Comparison of ENCODE assay signal across 26 cellular contexts in the genomic region with DNA sequence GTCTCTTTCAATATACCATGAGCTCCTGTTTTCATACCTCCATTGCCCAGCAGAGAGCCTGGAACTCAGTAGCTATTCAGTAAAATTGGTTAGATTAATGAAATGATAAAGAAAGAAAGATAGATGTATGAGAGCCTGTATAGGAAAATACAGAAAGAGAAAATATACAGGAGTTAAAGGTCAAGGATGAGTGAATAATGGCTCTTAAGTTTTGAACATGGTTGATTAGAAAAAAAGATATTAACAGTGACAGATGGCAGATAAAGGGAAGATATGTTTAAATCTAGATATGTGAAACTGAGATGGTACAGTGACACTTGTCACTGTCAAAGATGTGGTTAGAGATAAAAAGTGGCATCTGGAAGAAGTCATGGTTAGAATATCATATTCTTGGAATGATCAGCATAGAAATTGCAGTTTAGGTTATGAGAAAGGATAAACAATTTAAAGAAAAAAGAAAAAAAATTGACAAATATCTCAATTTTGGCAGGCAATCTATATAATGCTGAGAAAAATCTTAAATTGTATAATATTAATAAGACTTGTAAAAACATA.
A peak's percentile ranks its signal among the peaks of the same experiment; 100 is the strongest.
DNase-seq lines count a peak whose midpoint lies in the region; ATAC-seq, FAIRE-seq and TF ChIP-seq lines count a peak whose summit lies in the region.
"Had no signal": no experiment of that assay in that cellular context is flagged by ENCODE, and none has a peak within 500 bp of the region (broad histone marks: within the 10 kb centered on the region; RNA-seq: fewer than 3 reads in every experiment).

No MANE protein-coding gene starts in this region.

- peak overlapping the region; percentile 2 for H3K27ac Mint-ChIP-seq in central memory CD8-positive, alpha-beta T cell (ENCODE audit: low read depth)
- no peak overlapping the region for H3K27ac Mint-ChIP-seq in activated naive CD4-positive, alpha-beta T cell treated with anti-CD3 and anti-CD28 coated beads, Interleukin-2, amount 10 ng/mL, durations not matched to agents 7 days and 5 days
- H3K27ac Mint-ChIP-seq: CD14-positive monocyte; CD4-positive, alpha-beta memory T cell; CD4-positive, CD25-positive, alpha-beta regulatory T cell; CD8-positive, alpha-beta memory T cell had no signal

- H2AFZ ChIP-seq in DND-41 (ENCODE audit: low read depth, low read length) = no peak overlapping the region

- peaks cover 1% of the 10 kb centered on the region for H3K9me3 Mint-ChIP-seq in central memory CD8-positive, alpha-beta T cell
- H3K9me3 Mint-ChIP-seq in activated naive CD4-positive, alpha-beta T cell treated with anti-CD3 and anti-CD28 coated beads, Interleukin-2, amount 10 ng/mL, durations not matched to agents 7 days and 5 days = peaks cover 5% of the 10 kb centered on the region

- no peak overlapping the region for H3K4me2 ChIP-seq in DND-41 (ENCODE audit: insufficient read depth, low read length)
- H3K4me2 ChIP-seq: BLaER1 had no signal

- H4K20me1 ChIP-seq in DND-41 (ENCODE audit: insufficient read depth, low read length) = no peaks in the 10 kb centered on the region
- H4K20me1 ChIP-seq: BLaER1 had no signal

- FAIRE-seq in GM19239 (lab: Jason Lieb, UNC) = peak; percentile 35
- FAIRE-seq: A204.1, G401.6, GM12891 had no signal

- no peak overlapping the region for H3K4me3 ChIP-seq in DND-41 (ENCODE audit: low read depth in 1 of 2, low read length in 2 of 2)
- H3K4me3 ChIP-seq: BLaER1 had no signal

- no peak overlapping the region for H3K27ac ChIP-seq in DND-41 (ENCODE audit: low read length)
- H3K27ac ChIP-seq: BLaER1 had no signal

- peaks cover 2% of the 10 kb centered on the region for H3K36me3 Mint-ChIP-seq in central memory CD8-positive, alpha-beta T cell (ENCODE audit: insufficient read depth)
- peaks cover 10% of the 10 kb centered on the region for H3K36me3 Mint-ChIP-seq in activated naive CD4-positive, alpha-beta T cell treated with anti-CD3 and anti-CD28 coated beads, Interleukin-2, amount 10 ng/mL, durations not matched to agents 7 days and 5 days

- ATAC-seq in DND-41 (ENCODE audit: insufficient read depth, low read depth) = peak; percentile 52; the same call in 2 of the 3 replicates
- ATAC-seq in central memory CD8-positive, alpha-beta T cell (replicated peaks; ENCODE audit: extremely low read depth, poor library complexity, severe bottlenecking) = no peak
- ATAC-seq in HG02981 (IDR thresholded peaks at IDR 0.05; ENCODE audit: unreplicated experiment) = no peak
- no peak for ATAC-seq in GM21825 (IDR thresholded peaks at IDR 0.05; ENCODE audit: unreplicated experiment)
- no peak for ATAC-seq in omental fat pad (ENCODE audit: low FRiP score)

- H3K4me1 Mint-ChIP-seq in central memory CD8-positive, alpha-beta T cell = peaks cover 5% of the 10 kb centered on the region
- H3K4me1 Mint-ChIP-seq in activated naive CD4-positive, alpha-beta T cell treated with anti-CD3 and anti-CD28 coated beads, Interleukin-2, amount 10 ng/mL, durations not matched to agents 7 days and 5 days = peaks cover 2% of the 10 kb centered on the region
- H3K4me1 Mint-ChIP-seq: CD14-positive monocyte; CD4-positive, alpha-beta memory T cell; CD8-positive, alpha-beta memory T cell had no signal

- DNase-seq in DND-41 (no peak), GM19239 (ENCODE audit: insufficient read length, low spot score) (no peak), NCI-H2171 treated with DMSO at 0.1 percent for 48 hours (lab: John Stamatoyannopoulos, UW) (peak; percentile 28), omental fat pad (ENCODE audit: low spot score) (no peak)
- DNase-seq in central memory CD8-positive, alpha-beta T cell (ENCODE audit: low spot score in 2 of 2) = no peak
- no peak for DNase-seq in activated naive CD4-positive, alpha-beta T cell treated with anti-CD3 and anti-CD28 coated beads, Interleukin-2, amount 10 ng/mL, durations not matched to agents 7 days and 5 days
- DNase-seq: 8988T; ACHN; BE2C; C1 segment of cervical spinal cord; CD4-positive, alpha-beta memory T cell; CD4-positive, CD25-positive, alpha-beta regulatory T cell; CD8-positive, alpha-beta memory T cell; COR-L47; DMS 273 treated with DMSO at 0.1 percent for 48 hours; DMS153; DMS53; DMS79; GF-D8 had no signal

- no peak overlapping the region for H3K4me3 Mint-ChIP-seq in central memory CD8-positive, alpha-beta T cell
- no peak overlapping the region for H3K4me3 Mint-ChIP-seq in activated naive CD4-positive, alpha-beta T cell treated with anti-CD3 and anti-CD28 coated beads, Interleukin-2, amount 10 ng/mL, durations not matched to agents 7 days and 5 days
- H3K4me3 Mint-ChIP-seq: CD14-positive monocyte; CD4-positive, alpha-beta memory T cell; CD4-positive, CD25-positive, alpha-beta regulatory T cell; CD8-positive, alpha-beta memory T cell had no signal

- CTCF ChIA-PET in activated naive CD4-positive, alpha-beta T cell treated with anti-CD3 and anti-CD28 coated beads, Interleukin-2, amount 10 ng/mL, durations not matched to agents 7 days and 5 days (lab: Charles Lee) = no interaction called here

- peaks cover 7% of the 10 kb centered on the region for H3K9me3 ChIP-seq in DND-41 (ENCODE audit: insufficient read depth, low read length, severe bottlenecking)
- H3K9me3 ChIP-seq: BE2C had no signal

- H3K36me3 ChIP-seq in DND-41 (ENCODE audit: insufficient read depth, low read length) = peaks cover 12% of the 10 kb centered on the region
- H3K36me3 ChIP-seq: BE2C had no signal

- H3K27me3 ChIP-seq in DND-41 (ENCODE audit: insufficient read depth, low read length, poor library complexity) = no peaks in the 10 kb centered on the region
- H3K27me3 ChIP-seq: BE2C, BLaER1 had no signal

- H3K4me1 ChIP-seq in DND-41 (ENCODE audit: insufficient read depth, low read length) = peaks cover 8% of the 10 kb centered on the region
- H3K4me1 ChIP-seq: BE2C, BLaER1 had no signal

- TF ChIP-seq CTCF in DND-41 (IDR thresholded peaks at IDR 0.05; ENCODE audit: borderline replicate concordance, extremely low read depth, low read length, poor library complexity, severe bottlenecking) = no peak
- no peak for TF ChIP-seq CTCF in omental fat pad (IDR thresholded peaks at IDR 0.05)

- H3K9ac ChIP-seq in DND-41 (ENCODE audit: low read depth, low read length) = no peak overlapping the region
- H3K9ac ChIP-seq: BLaER1 had no signal

- no peaks in the 10 kb centered on the region for H3K27me3 Mint-ChIP-seq in central memory CD8-positive, alpha-beta T cell
- no peaks in the 10 kb centered on the region for H3K27me3 Mint-ChIP-seq in activated naive CD4-positive, alpha-beta T cell treated with anti-CD3 and anti-CD28 coated beads, Interleukin-2, amount 10 ng/mL, durations not matched to agents 7 days and 5 days
- H3K27me3 Mint-ChIP-seq: CD4-positive, alpha-beta memory T cell; CD4-positive, CD25-positive, alpha-beta regulatory T cell; CD8-positive, alpha-beta memory T cell had no signal

- no peaks in the 10 kb centered on the region for H3K79me2 ChIP-seq in DND-41 (ENCODE audit: insufficient read depth, low read length)
